Comparison of ENCODE assay signal across 11 cellular contexts in genomic region chr16:11673091-11674000, GRCh38. TPM values are rescaled to one million over a fixed set of nuclear protein-coding genes. Genes with fewer than 3 reads are reported as not detected.
DNase-seq lines count a peak whose midpoint lies in the region; ATAC-seq, FAIRE-seq and TF ChIP-seq lines count a peak whose summit lies in the region.
"Had no signal": no experiment of that assay in that cellular context is flagged by ENCODE, and none has a peak within 500 bp of the region (broad histone marks: within the 10 kb centered on the region; RNA-seq: fewer than 3 reads in every experiment).

No MANE protein-coding gene starts in this region.

- H2AFZ ChIP-seq in astrocyte (ENCODE audit: low read depth, low read length) = no peak overlapping the region

- H3K4me2 ChIP-seq in astrocyte (ENCODE audit: low read length) = no peak overlapping the region

- no peak overlapping the region for H3K27ac ChIP-seq in astrocyte (ENCODE audit: low read depth, low read length)
- peak overlapping the region; percentile 25 to 59 for H3K27ac ChIP-seq in uterus
- H3K27ac ChIP-seq: epithelial cell of prostate had no signal

- peak overlapping the region; percentile 88 for H3K27ac Mint-ChIP-seq in activated naive CD4-positive, alpha-beta T cell treated with anti-CD3 and anti-CD28 coated beads, Interleukin-2, amount 50 U/mL, for 24 hours
- H3K27ac Mint-ChIP-seq in astrocyte (ENCODE audit: unreplicated experiment) (no peak overlapping the region), naive B cell (peak overlapping the region; percentile 74 to 97 (median 94))

- H3K27me3 ChIP-seq in astrocyte (ENCODE audit: insufficient read depth, low read length) = no peaks in the 10 kb centered on the region
- H3K27me3 ChIP-seq in uterus = no peaks in the 10 kb centered on the region

- TF ChIP-seq POLR2A in uterus (IDR thresholded peaks at IDR 0.05) = no peak

- FAIRE-seq in astrocyte (lab: Jason Lieb, UNC) = no peak
- FAIRE-seq: keratinocyte had no signal

- H3K9me3 ChIP-seq in astrocyte (ENCODE audit: insufficient read depth, low read depth, low read length) (no peaks in the 10 kb centered on the region), uterus (no peaks in the 10 kb centered on the region)

- no peak for ATAC-seq in naive B cell (ENCODE audit: low read depth in 2 of 2)

- H3K4me1 Mint-ChIP-seq in activated naive CD4-positive, alpha-beta T cell treated with anti-CD3 and anti-CD28 coated beads, Interleukin-2, amount 50 U/mL, for 24 hours = peaks cover 70% of the 10 kb centered on the region
- H3K4me1 Mint-ChIP-seq in astrocyte (ENCODE audit: low read depth, unreplicated experiment) = peaks cover 40% of the 10 kb centered on the region
- peaks cover 77 to 91% (median 87%) of the 10 kb centered on the region in 3 donors for H3K4me1 Mint-ChIP-seq in naive B cell

- peak overlapping the region; percentile 36 for H3K4me3 Mint-ChIP-seq in activated naive CD4-positive, alpha-beta T cell treated with anti-CD3 and anti-CD28 coated beads, Interleukin-2, amount 50 U/mL, for 24 hours
- H3K4me3 Mint-ChIP-seq in astrocyte (ENCODE audit: unreplicated experiment) (peak overlapping the region; percentile 57), naive B cell (peak overlapping the region; percentile 84 to 99 (median 92))

- H3K9ac ChIP-seq in astrocyte (ENCODE audit: low read length) = no peak overlapping the region

- H3K9me3 Mint-ChIP-seq in activated naive CD4-positive, alpha-beta T cell treated with anti-CD3 and anti-CD28 coated beads, Interleukin-2, amount 50 U/mL, for 24 hours = no peaks in the 10 kb centered on the region
- no peaks in the 10 kb centered on the region for H3K9me3 Mint-ChIP-seq in astrocyte (ENCODE audit: unreplicated experiment)
- no peaks in the 10 kb centered on the region for H3K9me3 Mint-ChIP-seq in naive B cell

- no peaks in the 10 kb centered on the region for H3K27me3 Mint-ChIP-seq in activated naive CD4-positive, alpha-beta T cell treated with anti-CD3 and anti-CD28 coated beads, Interleukin-2, amount 50 U/mL, for 24 hours
- no peaks in the 10 kb centered on the region for H3K27me3 Mint-ChIP-seq in astrocyte (ENCODE audit: low read depth, unreplicated experiment)
- no peaks in the 10 kb centered on the region for H3K27me3 Mint-ChIP-seq in naive B cell

- H4K20me1 ChIP-seq in astrocyte (ENCODE audit: insufficient read depth, low read length) = peaks cover 93% of the 10 kb centered on the region

- TF ChIP-seq CTCF in astrocyte (IDR thresholded peaks at IDR 0.05; ENCODE audit: insufficient read depth, low read depth, low read length) (no peak), uterus (IDR thresholded peaks at IDR 0.05) (no peak)

- peaks cover 56% of the 10 kb centered on the region for H3K79me2 ChIP-seq in astrocyte (ENCODE audit: insufficient read depth, low read length)

- H3K36me3 Mint-ChIP-seq in activated naive CD4-positive, alpha-beta T cell treated with anti-CD3 and anti-CD28 coated beads, Interleukin-2, amount 50 U/mL, for 24 hours = no peaks in the 10 kb centered on the region
- H3K36me3 Mint-ChIP-seq in astrocyte (ENCODE audit: low read depth, unreplicated experiment) (peaks cover 17% of the 10 kb centered on the region), naive B cell (peaks cover 0 to 6% of the 10 kb centered on the region in 2 donors)

- H3K36me3 ChIP-seq in astrocyte (ENCODE audit: insufficient read depth, low read length) = peaks cover 2% of the 10 kb centered on the region
- no peaks in the 10 kb centered on the region for H3K36me3 ChIP-seq in uterus

- DNase-seq in activated naive CD4-positive, alpha-beta T cell treated with Interleukin-2 at 50 U/mL for 16 hours = no peak
- no peak for DNase-seq in astrocyte (ENCODE audit: low read depth)
- DNase-seq in naive B cell = no peak
- no peak for DNase-seq in uterus
- DNase-seq in NCI-H2107 treated with DMSO at 0.1 percent for 48 hours (lab: John Stamatoyannopoulos, UW; ENCODE audit: unreplicated experiment) = no peak
- DNase-seq in A172 (ENCODE audit: low spot score) = no peak
- DNase-seq in NK-92 (lab: John Stamatoyannopoulos, UW; ENCODE audit: unreplicated experiment) = no peak
- DNase-seq: NCI-H2107 had no signal

- peaks cover 36% of the 10 kb centered on the region for H3K4me1 ChIP-seq in astrocyte (ENCODE audit: insufficient read depth, low read length)
- H3K4me1 ChIP-seq in uterus = peaks cover 0 to 6% of the 10 kb centered on the region in 2 donors

- intact Hi-C loops in uterus (cut with DNase I; ENCODE audit: low total_unique reads) = no loop called here

- H3K4me3 ChIP-seq in astrocyte (ENCODE audit: insufficient read depth, low read depth, low read length) (no peak overlapping the region), uterus (no peak overlapping the region)

RNA-seq across cellular contexts. Expression of gene SNN, which starts 5.1 kb away (rescaled TPM):
- total RNA-seq in astrocyte = 12.2 and 16.7 TPM in 2 replicates
- 10 to 100 TPM; 53.0 to 82.7 (median 67.7) TPM for polyA plus RNA-seq in naive B cell (ENCODE audit: low read depth in 6 of 6)
- 10 to 100 TPM in 3 of 4 donors, 1 to 10 TPM in 1; 4.1 to 30.1 (median 23.0) TPM for total RNA-seq in uterus
- 20.7 and 30.9 TPM in 2 replicates for total RNA-seq in A172 (2014; rRNA removed; shearing (Covaris generic))

Comparison
In these comparisons a context has a peak if more than half of its experiments do, and no peak if none do; other contexts are left out.
1. H3K4me3 Mint-ChIP-seq: peak in every context shown above with its lines; median percentile 92 in naive B cell; 57 in astrocyte; 36 in activated naive CD4-positive, alpha-beta T cell treated with anti-CD3 and anti-CD28 coated beads, Interleukin-2, amount 50 U/mL, for 24 hours.